17 cellular contexts compared by ENCODE assay signal in the genomic region with DNA sequence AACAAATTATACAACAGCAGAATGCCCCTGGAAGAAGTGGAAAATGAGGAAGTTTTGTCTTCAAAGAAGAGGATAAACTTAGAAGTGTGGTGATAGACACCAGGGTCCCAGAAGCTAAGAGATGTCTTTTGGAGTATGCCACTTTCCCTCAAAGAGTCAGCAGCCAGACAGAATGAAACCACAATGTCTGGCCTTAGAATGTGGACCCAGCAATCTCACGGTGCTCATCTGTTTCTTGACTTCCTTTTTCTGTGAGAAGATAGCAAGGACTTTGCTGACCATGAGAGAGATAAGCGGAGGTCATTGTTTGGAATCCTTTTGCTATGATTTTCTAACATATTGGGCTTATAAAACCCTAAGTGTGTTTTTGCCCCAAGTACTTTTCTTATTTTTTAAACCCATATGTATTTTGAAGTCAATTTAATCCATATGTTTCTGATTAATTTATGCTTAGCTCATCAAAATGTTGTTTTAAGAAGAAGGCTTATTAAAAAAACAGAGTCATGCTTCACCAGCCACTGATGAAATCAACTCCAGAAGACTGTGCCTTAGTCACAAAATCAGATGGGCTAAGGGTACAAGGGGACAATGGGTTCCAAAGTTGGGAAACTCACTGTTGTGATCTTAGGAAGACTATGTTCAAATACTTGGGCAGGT.
DNase-seq lines count a peak whose midpoint lies in the region; ATAC-seq lines count a peak whose summit lies in the region.
"Had no signal": no experiment of that assay in that cellular context is flagged by ENCODE, and none has a peak within 500 bp of the region (broad histone marks: within the 10 kb centered on the region; RNA-seq: fewer than 3 reads in every experiment).

No MANE protein-coding gene starts in this region.

- ATAC-seq in HG03354 (IDR thresholded peaks at IDR 0.05; ENCODE audit: poor library complexity, severe bottlenecking, unreplicated experiment) = no peak
- no peak for ATAC-seq in HG03159 (IDR thresholded peaks at IDR 0.05; ENCODE audit: unreplicated experiment)
- ATAC-seq in naive thymus-derived CD8-positive, alpha-beta T cell = no peak
- ATAC-seq: heart left ventricle; stimulated activated naive B cell treated with anti-CD40 and anti-IgM and Interleukin-4, amounts not matched to agents 10 μg/mL and 1 μg/mL and 100 μg/mL, for 72 hours had no signal

- no peaks in the 10 kb centered on the region for H3K36me3 Mint-ChIP-seq in dendritic cell treated with granulocyte-macrophage colony-stimulating factor and Interleukin-4, amounts not matched to agents 40 ng/mL and 50 ng/mL, for 4 days (ENCODE audit: low read depth)
- peaks cover 0 to 11% (median 0%) of the 10 kb centered on the region in 3 donors for H3K36me3 Mint-ChIP-seq in naive thymus-derived CD8-positive, alpha-beta T cell
- H3K36me3 Mint-ChIP-seq: activated CD4-positive, alpha-beta memory T cell treated with anti-CD3 and anti-CD28 coated beads for 36 hours; stimulated activated naive B cell treated with anti-CD40 and anti-IgM and Interleukin-4, amounts not matched to agents 10 μg/mL and 1 μg/mL and 100 μg/mL, for 72 hours had no signal

- POLR2A ChIA-PET in naive thymus-derived CD8-positive, alpha-beta T cell (lab: Charles Lee) = no interaction called here

- H3K4me1 Mint-ChIP-seq in dendritic cell treated with granulocyte-macrophage colony-stimulating factor and Interleukin-4, amounts not matched to agents 40 ng/mL and 50 ng/mL, for 4 days (ENCODE audit: low read depth) = peaks cover 30% of the 10 kb centered on the region
- no peaks in the 10 kb centered on the region for H3K4me1 Mint-ChIP-seq in naive thymus-derived CD8-positive, alpha-beta T cell
- H3K4me1 Mint-ChIP-seq: stimulated activated naive B cell treated with anti-CD40 and anti-IgM and Interleukin-4, amounts not matched to agents 10 μg/mL and 1 μg/mL and 100 μg/mL, for 72 hours had no signal

- no peak overlapping the region for H3K4me3 Mint-ChIP-seq in dendritic cell treated with granulocyte-macrophage colony-stimulating factor and Interleukin-4, amounts not matched to agents 40 ng/mL and 50 ng/mL, for 4 days
- H3K4me3 Mint-ChIP-seq in naive thymus-derived CD8-positive, alpha-beta T cell = no peak overlapping the region
- H3K4me3 Mint-ChIP-seq: activated CD4-positive, alpha-beta memory T cell treated with anti-CD3 and anti-CD28 coated beads for 36 hours; stimulated activated naive B cell treated with anti-CD40 and anti-IgM and Interleukin-4, amounts not matched to agents 10 μg/mL and 1 μg/mL and 100 μg/mL, for 72 hours had no signal

- H3K9me3 Mint-ChIP-seq in dendritic cell treated with granulocyte-macrophage colony-stimulating factor and Interleukin-4, amounts not matched to agents 40 ng/mL and 50 ng/mL, for 4 days = peaks cover 9% of the 10 kb centered on the region
- peaks cover 0 to 29% (median 4%) of the 10 kb centered on the region in 9 donors for H3K9me3 Mint-ChIP-seq in naive thymus-derived CD8-positive, alpha-beta T cell

- intact Hi-C loops in dendritic cell treated with granulocyte-macrophage colony-stimulating factor and Interleukin-4, amounts not matched to agents 40 ng/mL and 50 ng/mL, for 4 days (cut with micrococcal nuclease) = no loop called here

- peak; percentile 3 for DNase-seq in GF-D8 (lab: John Stamatoyannopoulos, UW)
- peak; percentile 94 for DNase-seq in OCI-M1 (lab: John Stamatoyannopoulos, UW)
- DNase-seq in pons (ENCODE audit: low spot score) = peak; percentile 84
- DNase-seq in naive thymus-derived CD8-positive, alpha-beta T cell = no peak
- DNase-seq: activated CD4-positive, alpha-beta memory T cell treated with anti-CD3 and anti-CD28 coated beads for 36 hours; activated naive CD4-positive, alpha-beta T cell treated with Interleukin-2 at 50 U/mL for 16 hours; effector CD4-positive, alpha-beta T cell; GOT3; heart left ventricle; NCI-H187; NCI-H446; sigmoid colon; stimulated activated naive B cell treated with anti-CD40 and anti-IgM and Interleukin-4, amounts not matched to agents 10 μg/mL and 1 μg/mL and 100 μg/mL, for 72 hours; thyroid gland had no signal

- peak overlapping the region; percentile 5 for H3K27ac Mint-ChIP-seq in dendritic cell treated with granulocyte-macrophage colony-stimulating factor and Interleukin-4, amounts not matched to agents 40 ng/mL and 50 ng/mL, for 4 days
- no peak overlapping the region for H3K27ac Mint-ChIP-seq in naive thymus-derived CD8-positive, alpha-beta T cell
- H3K27ac Mint-ChIP-seq: activated CD4-positive, alpha-beta memory T cell treated with anti-CD3 and anti-CD28 coated beads for 36 hours; stimulated activated naive B cell treated with anti-CD40 and anti-IgM and Interleukin-4, amounts not matched to agents 10 μg/mL and 1 μg/mL and 100 μg/mL, for 72 hours had no signal

- H3K27me3 Mint-ChIP-seq in dendritic cell treated with granulocyte-macrophage colony-stimulating factor and Interleukin-4, amounts not matched to agents 40 ng/mL and 50 ng/mL, for 4 days = peaks cover 1% of the 10 kb centered on the region
- peaks cover 0 to 13% (median 2%) of the 10 kb centered on the region in 5 donors for H3K27me3 Mint-ChIP-seq in naive thymus-derived CD8-positive, alpha-beta T cell
- H3K27me3 Mint-ChIP-seq: activated CD4-positive, alpha-beta memory T cell treated with anti-CD3 and anti-CD28 coated beads for 36 hours; stimulated activated naive B cell treated with anti-CD40 and anti-IgM and Interleukin-4, amounts not matched to agents 10 μg/mL and 1 μg/mL and 100 μg/mL, for 72 hours had no signal

Comparison
In these comparisons a context has a peak if more than half of its experiments do, and no peak if none do; other contexts are left out.
1. DNase-seq: peak in GF-D8 (single experiment), OCI-M1 (single experiment) and pons (single experiment); none in naive thymus-derived CD8-positive, alpha-beta T cell (0 of 10).